8 cellular contexts compared by ENCODE assay signal in genomic region chr17:28812136-28812979, GRCh38. TPM values are rescaled to one million over a fixed set of nuclear protein-coding genes. Genes with fewer than 3 reads are reported as not detected.
DNase-seq lines count a peak whose midpoint lies in the region; ATAC-seq, FAIRE-seq and TF ChIP-seq lines count a peak whose summit lies in the region.

No MANE protein-coding gene starts in this region.

- H3K4me3 ChIP-seq in fibroblast of mammary gland (ENCODE audit: control insufficient read depth, low read depth, low read length), result peak overlapping the region; percentile 95

- peak; percentile 96 for DNase-seq in DMS79 treated with DMSO at 0.1 percent for 48 hours (lab: John Stamatoyannopoulos, UW)
- peak; percentile 91 for DNase-seq in RCC 7860 (ENCODE audit: low spot score)
- DNase-seq in activated T-helper 1 cell treated with anti-CD3 and anti-CD28 coated beads, Interleukin-2, amount 50 U/mL, for 16 hours (ENCODE audit: low read depth in 1 of 2, low spot score in 1 of 2), result peak; percentile 90 to 95
- DNase-seq in fibroblast of mammary gland (ENCODE audit: low read depth), result peak; percentile 94
- DNase-seq in naive thymus-derived CD8-positive, alpha-beta T cell, result peak; percentile 88 to 97 (median 94)
- peak; percentile 93 for DNase-seq in stimulated activated naive B cell treated with anti-CD40 and anti-IgM and Interleukin-4, amounts not matched to agents 10 μg/mL and 1 μg/mL and 100 μg/mL, for 72 hours

- no peak for FAIRE-seq in RCC 7860 (lab: Jason Lieb, UNC)

- H3K27ac Mint-ChIP-seq in naive thymus-derived CD8-positive, alpha-beta T cell, result peak overlapping the region; percentile 85 to 100 (median 96)
- peak overlapping the region; percentile 94 for H3K27ac Mint-ChIP-seq in stimulated activated naive B cell treated with anti-CD40 and anti-IgM and Interleukin-4, amounts not matched to agents 10 μg/mL and 1 μg/mL and 100 μg/mL, for 72 hours

- peaks cover 15 to 46% (median 33%) of the 10 kb centered on the region in 4 donors for H3K4me1 Mint-ChIP-seq in naive thymus-derived CD8-positive, alpha-beta T cell
- H3K4me1 Mint-ChIP-seq in stimulated activated naive B cell treated with anti-CD40 and anti-IgM and Interleukin-4, amounts not matched to agents 10 μg/mL and 1 μg/mL and 100 μg/mL, for 72 hours, result peaks cover 19 to 43% of the 10 kb centered on the region in 2 donors

- no peaks in the 10 kb centered on the region for H3K36me3 ChIP-seq in KOPT-K1 (ENCODE audit: insufficient read depth, low read length)

- no peaks in the 10 kb centered on the region for H3K27me3 Mint-ChIP-seq in naive thymus-derived CD8-positive, alpha-beta T cell
- no peaks in the 10 kb centered on the region for H3K27me3 Mint-ChIP-seq in stimulated activated naive B cell treated with anti-CD40 and anti-IgM and Interleukin-4, amounts not matched to agents 10 μg/mL and 1 μg/mL and 100 μg/mL, for 72 hours

- POLR2A ChIA-PET in naive thymus-derived CD8-positive, alpha-beta T cell (lab: Charles Lee), result interaction anchor here (1.0 to 2.7 kb wide), 8 partner anchors 18 to 139 kb away, joined by 3 to 11 read pairs (median 6); partner anchors contain the start of genes FAM222B, NEK8, PHF12 and RPL23A

- H3K9me3 Mint-ChIP-seq in naive thymus-derived CD8-positive, alpha-beta T cell, result no peaks in the 10 kb centered on the region
- H3K9me3 Mint-ChIP-seq in stimulated activated naive B cell treated with anti-CD40 and anti-IgM and Interleukin-4, amounts not matched to agents 10 μg/mL and 1 μg/mL and 100 μg/mL, for 72 hours, result no peaks in the 10 kb centered on the region

- peak; percentile 96 for ATAC-seq in GM21825 (IDR thresholded peaks at IDR 0.05; ENCODE audit: unreplicated experiment)
- ATAC-seq in naive thymus-derived CD8-positive, alpha-beta T cell, result peak; percentile 97 to 99
- peak; percentile 99 to 100 for ATAC-seq in stimulated activated naive B cell treated with anti-CD40 and anti-IgM and Interleukin-4, amounts not matched to agents 10 μg/mL and 1 μg/mL and 100 μg/mL, for 72 hours (replicated peaks)

- peak overlapping the region; percentile 88 to 97 (median 93) for H3K4me3 Mint-ChIP-seq in naive thymus-derived CD8-positive, alpha-beta T cell
- H3K4me3 Mint-ChIP-seq in stimulated activated naive B cell treated with anti-CD40 and anti-IgM and Interleukin-4, amounts not matched to agents 10 μg/mL and 1 μg/mL and 100 μg/mL, for 72 hours, result peak overlapping the region; percentile 88 to 91

- H3K27ac ChIP-seq in KOPT-K1 (ENCODE audit: low read depth, low read length, poor library complexity, severe bottlenecking), result peak overlapping the region; percentile 82

- no peak for TF ChIP-seq CTCF in fibroblast of mammary gland (conservative IDR thresholded peaks at IDR 0.05; ENCODE audit: control insufficient read depth, insufficient read depth, low read depth, low read length)

- H3K36me3 Mint-ChIP-seq in naive thymus-derived CD8-positive, alpha-beta T cell, result peaks cover 0 to 12% (median 0%) of the 10 kb centered on the region in 3 donors
- H3K36me3 Mint-ChIP-seq in stimulated activated naive B cell treated with anti-CD40 and anti-IgM and Interleukin-4, amounts not matched to agents 10 μg/mL and 1 μg/mL and 100 μg/mL, for 72 hours, result peaks cover 0 to 4% of the 10 kb centered on the region in 2 donors

- H3K9me3 ChIP-seq in KOPT-K1 (ENCODE audit: insufficient read depth, low read length, poor library complexity, severe bottlenecking), result no peaks in the 10 kb centered on the region

RNA-seq across cellular contexts. Expression of gene FAM222B, which starts 30.2 kb away (rescaled TPM):
- 10 to 100 TPM; 16.9 to 23.1 TPM for total RNA-seq in naive thymus-derived CD8-positive, alpha-beta T cell
- polyA plus RNA-seq in naive thymus-derived CD8-positive, alpha-beta T cell, result 10 to 100 TPM in 1 of 3 donors, 1 to 10 TPM in 2; 7.5 to 20.0 (median 9.2) TPM

RNA-seq across cellular contexts. Expression of gene ERAL1, which starts 42.5 kb away (rescaled TPM):
- 10 to 100 TPM; 25.3 to 25.8 TPM for total RNA-seq in naive thymus-derived CD8-positive, alpha-beta T cell
- 10 to 100 TPM; 32.7 to 54.9 (median 38.0) TPM for polyA plus RNA-seq in naive thymus-derived CD8-positive, alpha-beta T cell

Comparison
In these comparisons a context has a peak if more than half of its experiments do, and no peak if none do; other contexts are left out.
1. Peak in every context shown above with its lines: DNase-seq, ATAC-seq, H3K4me3 ChIP-seq and H3K27ac ChIP-seq.